In genomic region chr14:49203676-49204075, GRCh38 we compare ENCODE assay signal across 23 cellular contexts.
"Had no signal": no experiment of that assay in that cellular context is flagged by ENCODE, and none has a peak within 500 bp of the region (broad histone marks: within the 10 kb centered on the region; RNA-seq: fewer than 3 reads in every experiment).

No MANE protein-coding gene starts in this region.

- ATAC-seq: effector memory CD8-positive, alpha-beta T cell; gastrocnemius medialis; heart right ventricle; psoas muscle; sciatic nerve; stimulated activated naive CD8-positive, alpha-beta T cell treated with anti-CD3 and anti-CD28 coated beads, Interleukin-15, amount 100 ng/mL, for 72 hours had no signal

- H3K4me1 Mint-ChIP-seq: naive B cell; stimulated activated naive B cell treated with anti-CD40 and anti-IgM and Interleukin-4, amounts not matched to agents 10 μg/mL and 1 μg/mL and 100 μg/mL, for 72 hours; stimulated activated naive CD8-positive, alpha-beta T cell treated with anti-CD3 and anti-CD28 coated beads, Interleukin-15, amount 100 ng/mL, for 72 hours had no signal

- H3K36me3 Mint-ChIP-seq: naive B cell; stimulated activated naive B cell treated with anti-CD40 and anti-IgM and Interleukin-4, amounts not matched to agents 10 μg/mL and 1 μg/mL and 100 μg/mL, for 72 hours had no signal

- H3K4me1 ChIP-seq: gastrocnemius medialis, heart right ventricle, psoas muscle, spleen, testis, tibial nerve had no signal

- H3K27me3 ChIP-seq: esophagus muscularis mucosa, gastrocnemius medialis, heart right ventricle, spleen, testis, tibial nerve had no signal

- H3K4me3 ChIP-seq: esophagus muscularis mucosa, gastrocnemius medialis, heart right ventricle, psoas muscle, spleen, testis, tibial nerve had no signal

- H3K4me3 Mint-ChIP-seq: dendritic cell treated with granulocyte-macrophage colony-stimulating factor and Interleukin-4, amounts not matched to agents 40 ng/mL and 50 ng/mL, for 4 days; effector memory CD8-positive, alpha-beta T cell; naive B cell; nephron; stimulated activated naive B cell treated with anti-CD40 and anti-IgM and Interleukin-4, amounts not matched to agents 10 μg/mL and 1 μg/mL and 100 μg/mL, for 72 hours; stimulated activated naive CD8-positive, alpha-beta T cell treated with anti-CD3 and anti-CD28 coated beads, Interleukin-15, amount 100 ng/mL, for 72 hours had no signal

- H3K27ac ChIP-seq: epithelial cell of prostate, esophagus muscularis mucosa, gastrocnemius medialis, heart right ventricle, psoas muscle, spleen, testis, tibial nerve had no signal

- H3K27ac Mint-ChIP-seq: dendritic cell treated with granulocyte-macrophage colony-stimulating factor and Interleukin-4, amounts not matched to agents 40 ng/mL and 50 ng/mL, for 4 days; effector memory CD8-positive, alpha-beta T cell; naive B cell; nephron; stimulated activated naive B cell treated with anti-CD40 and anti-IgM and Interleukin-4, amounts not matched to agents 10 μg/mL and 1 μg/mL and 100 μg/mL, for 72 hours; stimulated activated naive CD8-positive, alpha-beta T cell treated with anti-CD3 and anti-CD28 coated beads, Interleukin-15, amount 100 ng/mL, for 72 hours had no signal

- FAIRE-seq: islet of Langerhans had no signal

- H3K9me3 Mint-ChIP-seq: dendritic cell treated with granulocyte-macrophage colony-stimulating factor and Interleukin-4, amounts not matched to agents 40 ng/mL and 50 ng/mL, for 4 days; naive B cell; stimulated activated naive B cell treated with anti-CD40 and anti-IgM and Interleukin-4, amounts not matched to agents 10 μg/mL and 1 μg/mL and 100 μg/mL, for 72 hours; stimulated activated naive CD8-positive, alpha-beta T cell treated with anti-CD3 and anti-CD28 coated beads, Interleukin-15, amount 100 ng/mL, for 72 hours had no signal

- H3K9me3 ChIP-seq: esophagus muscularis mucosa, gastrocnemius medialis, heart right ventricle, psoas muscle, spleen, testis, tibial nerve had no signal

- H3K36me3 ChIP-seq: esophagus muscularis mucosa, gastrocnemius medialis, heart right ventricle, spleen, tibial nerve had no signal

- H3K27me3 Mint-ChIP-seq: dendritic cell treated with granulocyte-macrophage colony-stimulating factor and Interleukin-4, amounts not matched to agents 40 ng/mL and 50 ng/mL, for 4 days; effector memory CD8-positive, alpha-beta T cell; stimulated activated naive CD8-positive, alpha-beta T cell treated with anti-CD3 and anti-CD28 coated beads, Interleukin-15, amount 100 ng/mL, for 72 hours had no signal

- DNase-seq: effector memory CD8-positive, alpha-beta T cell; gastrocnemius medialis; heart right ventricle; hypothalamus; kidney glomerular epithelial cell; mesendoderm; naive B cell; psoas muscle; retina; spleen; stimulated activated CD4-positive, alpha-beta T cell treated with anti-CD3 and anti-CD28 coated beads, Interleukin-15, amount 100 ng/mL, for 24 hours; stimulated activated CD4-positive, alpha-beta T cell treated with anti-CD3 and anti-CD28 coated beads, Interleukin-1b, Interleukin-23, amount 100 ng/mL, for 48 hours; stimulated activated CD4-positive, alpha-beta T cell treated with anti-CD3 and anti-CD28 coated beads, Interleukin-4, amount 100 ng/mL, for 24 hours; stimulated activated naive B cell treated with anti-CD40 and anti-IgM and Interleukin-4, amounts not matched to agents 10 μg/mL and 1 μg/mL and 100 μg/mL, for 72 hours; stimulated activated naive CD8-positive, alpha-beta T cell treated with anti-CD3 and anti-CD28 coated beads, Interleukin-15, amount 100 ng/mL, for 72 hours; testis had no signal
